In genomic region chr10:9709849-9710248, GRCh38 we compare ENCODE assay signal across 14 cellular contexts.
"Had no signal": no experiment of that assay in that cellular context is flagged by ENCODE, and none has a peak within 500 bp of the region (broad histone marks: within the 10 kb centered on the region; RNA-seq: fewer than 3 reads in every experiment).

No MANE protein-coding gene starts in this region.

- H3K27ac ChIP-seq: left ventricle myocardium inferior, pancreas, sigmoid colon, thyroid gland had no signal

- H3K27me3 Mint-ChIP-seq: activated CD4-positive, alpha-beta T cell treated with anti-CD3 and anti-CD28 coated beads, Interleukin-2, amount 10 ng/mL, durations not matched to agents 7 days and 5 days had no signal

- H3K9me3 ChIP-seq: pancreas, thyroid gland had no signal

- H3K36me3 Mint-ChIP-seq: stimulated activated effector memory CD8-positive, alpha-beta T cell treated with anti-CD3 and anti-CD28 coated beads, Interleukin-12 subunit alpha, Interleukin-12 subunit beta, amount 100 ng/mL, for 72 hours had no signal

- H3K4me3 ChIP-seq: left ventricle myocardium inferior, pancreas, sigmoid colon, thyroid gland had no signal

- H3K4me1 ChIP-seq: left ventricle myocardium inferior, pancreas, sigmoid colon, thyroid gland had no signal

- H3K4me3 Mint-ChIP-seq: activated CD4-positive, alpha-beta T cell treated with anti-CD3 and anti-CD28 coated beads, Interleukin-2, amount 10 ng/mL, durations not matched to agents 7 days and 5 days; endodermal cell; naive B cell; stimulated activated effector memory CD8-positive, alpha-beta T cell treated with anti-CD3 and anti-CD28 coated beads, Interleukin-12 subunit alpha, Interleukin-12 subunit beta, amount 100 ng/mL, for 72 hours had no signal

- H3K4me1 Mint-ChIP-seq: activated CD4-positive, alpha-beta T cell treated with anti-CD3 and anti-CD28 coated beads, Interleukin-2, amount 10 ng/mL, durations not matched to agents 7 days and 5 days; endodermal cell; stimulated activated effector memory CD8-positive, alpha-beta T cell treated with anti-CD3 and anti-CD28 coated beads, Interleukin-12 subunit alpha, Interleukin-12 subunit beta, amount 100 ng/mL, for 72 hours had no signal

- H3K27ac Mint-ChIP-seq: activated CD4-positive, alpha-beta T cell treated with anti-CD3 and anti-CD28 coated beads, Interleukin-2, amount 10 ng/mL, durations not matched to agents 7 days and 5 days; endodermal cell; stimulated activated effector memory CD8-positive, alpha-beta T cell treated with anti-CD3 and anti-CD28 coated beads, Interleukin-12 subunit alpha, Interleukin-12 subunit beta, amount 100 ng/mL, for 72 hours had no signal

- H3K36me3 ChIP-seq: left ventricle myocardium inferior, pancreas, sigmoid colon, thyroid gland had no signal

- FAIRE-seq: kidney, pancreas had no signal

- ATAC-seq: pancreas; stimulated activated effector memory CD8-positive, alpha-beta T cell treated with anti-CD3 and anti-CD28 coated beads, Interleukin-12 subunit alpha, Interleukin-12 subunit beta, amount 100 ng/mL, for 72 hours had no signal

- H3K27me3 ChIP-seq: pancreas, sigmoid colon, thyroid gland had no signal

- DNase-seq: activated CD4-positive, alpha-beta T cell treated with anti-CD3 and anti-CD28 coated beads, Interleukin-2, amount 10 ng/mL, durations not matched to agents 7 days and 5 days; activated naive CD4-positive, alpha-beta T cell; aorta; endodermal cell; hippocampal formation; kidney; left ventricle myocardium inferior; naive B cell; pancreas; sigmoid colon; stimulated activated CD4-positive, alpha-beta T cell treated with anti-CD3 and anti-CD28 coated beads, Interleukin-2, amount 100 ng/mL, for 24 hours; T-helper 9 cell; thyroid gland had no signal
